ENCODE assay signal across 8 cellular contexts in the genomic region with DNA sequence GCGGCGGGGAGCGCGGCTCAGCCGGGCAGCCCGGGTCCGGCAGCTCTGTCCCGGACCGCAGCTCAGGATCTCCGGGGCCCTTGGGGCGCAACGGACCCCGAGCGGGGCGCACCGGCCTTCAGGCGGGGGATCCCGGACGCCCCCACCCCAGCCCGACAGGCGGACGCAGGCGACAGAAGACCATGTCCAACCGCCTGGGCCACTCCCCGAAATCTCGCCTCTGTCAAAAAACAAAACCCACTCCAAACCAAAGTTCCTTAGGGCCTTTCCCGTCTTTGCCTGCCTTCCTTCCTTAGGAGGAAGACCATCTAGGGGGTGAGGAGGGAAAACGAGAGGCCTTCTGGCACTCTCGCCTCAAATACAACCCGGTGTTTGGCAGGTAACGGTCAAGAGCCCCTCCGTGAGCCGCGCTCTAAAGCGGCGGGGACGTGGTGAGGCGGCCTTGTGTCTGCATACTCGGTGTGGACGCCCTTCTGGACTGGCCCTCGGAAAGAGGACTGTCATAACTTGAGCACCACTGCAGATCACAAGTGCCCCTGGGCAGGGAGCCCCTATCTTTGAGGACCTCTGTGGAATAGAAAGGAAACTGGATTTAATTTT. TPM values are rescaled to one million over a fixed set of nuclear protein-coding genes. Genes with fewer than 3 reads are reported as not detected.
DNase-seq lines count a peak whose midpoint lies in the region; ATAC-seq and TF ChIP-seq lines count a peak whose summit lies in the region.

No MANE protein-coding gene starts in this region.

- H3K9me3 Mint-ChIP-seq in activated CD8-positive, alpha-beta memory T cell treated with anti-CD3 and anti-CD28 coated beads, Interleukin-2, amount 10 ng/mL, durations not matched to agents 7 days and 5 days (ENCODE audit: low read depth) = no peaks in the 10 kb centered on the region
- H3K9me3 Mint-ChIP-seq in activated T-helper 2 cell treated with anti-CD3 and anti-CD28 coated beads, Interferon-gamma antibody, Interleukin-2, Interleukin-4, amounts not matched to agents 10 μg/mL and 5 μg/mL and 100 μg/mL, durations not matched to agents 14 hours and 24 hours and 36 hours = no peaks in the 10 kb centered on the region

- peak overlapping the region; percentile 95 for H3K27ac ChIP-seq in left ventricle myocardium inferior (replicated peaks)

- H3K4me3 Mint-ChIP-seq in activated CD8-positive, alpha-beta memory T cell treated with anti-CD3 and anti-CD28 coated beads, Interleukin-2, amount 10 ng/mL, durations not matched to agents 7 days and 5 days = peak overlapping the region; percentile 91
- peak overlapping the region; percentile 94 for H3K4me3 Mint-ChIP-seq in activated T-helper 2 cell treated with anti-CD3 and anti-CD28 coated beads, Interferon-gamma antibody, Interleukin-2, Interleukin-4, amounts not matched to agents 10 μg/mL and 5 μg/mL and 100 μg/mL, durations not matched to agents 14 hours and 24 hours and 36 hours (ENCODE audit: low read depth)

- H3K4me1 Mint-ChIP-seq in activated CD8-positive, alpha-beta memory T cell treated with anti-CD3 and anti-CD28 coated beads, Interleukin-2, amount 10 ng/mL, durations not matched to agents 7 days and 5 days = peaks cover 30% of the 10 kb centered on the region
- peaks cover 27% of the 10 kb centered on the region for H3K4me1 Mint-ChIP-seq in activated T-helper 2 cell treated with anti-CD3 and anti-CD28 coated beads, Interferon-gamma antibody, Interleukin-2, Interleukin-4, amounts not matched to agents 10 μg/mL and 5 μg/mL and 100 μg/mL, durations not matched to agents 14 hours and 24 hours and 36 hours (ENCODE audit: low read depth)

- H3K4me1 ChIP-seq in left ventricle myocardium inferior = peaks cover 48% of the 10 kb centered on the region

- H3K36me3 Mint-ChIP-seq in activated CD8-positive, alpha-beta memory T cell treated with anti-CD3 and anti-CD28 coated beads, Interleukin-2, amount 10 ng/mL, durations not matched to agents 7 days and 5 days = peaks cover 15% of the 10 kb centered on the region
- peaks cover 16% of the 10 kb centered on the region for H3K36me3 Mint-ChIP-seq in activated T-helper 2 cell treated with anti-CD3 and anti-CD28 coated beads, Interferon-gamma antibody, Interleukin-2, Interleukin-4, amounts not matched to agents 10 μg/mL and 5 μg/mL and 100 μg/mL, durations not matched to agents 14 hours and 24 hours and 36 hours (ENCODE audit: low read depth)

- intact Hi-C loops in activated T-helper 2 cell treated with anti-CD3 and anti-CD28 coated beads, Interferon-gamma antibody, Interleukin-2, Interleukin-4, amounts not matched to agents 10 μg/mL and 5 μg/mL and 100 μg/mL, durations not matched to agents 14 hours and 24 hours and 36 hours (cut with micrococcal nuclease) = loop anchor here (1.0 to 10.0 kb wide), 7 partner anchors 19 to 220 kb away; partner anchors contain the start of genes HSP90B1 and NFYB
- intact Hi-C loops in left ventricle myocardium inferior (cut with micrococcal nuclease) = loop anchor here (10.0 kb wide), 1 partner anchor 100 kb away; the partner anchor contains the start of gene TDG

- H3K27me3 ChIP-seq in left ventricle myocardium inferior (ENCODE audit: low read depth) = no peaks in the 10 kb centered on the region

- H3K4me3 ChIP-seq in left ventricle myocardium inferior (peak overlapping the region; percentile 94), retinal pigment epithelial cell (ENCODE audit: low read length) (peak overlapping the region; percentile 90)

- no peak for ATAC-seq in activated CD8-positive, alpha-beta memory T cell treated with anti-CD3 and anti-CD28 coated beads, Interleukin-2, amount 10 ng/mL, durations not matched to agents 7 days and 5 days
- ATAC-seq in HG03139 (IDR thresholded peaks at IDR 0.05; ENCODE audit: unreplicated experiment) (peak; percentile 2), GM21390 (IDR thresholded peaks at IDR 0.05; ENCODE audit: unreplicated experiment) (no peak)

- no peak for TF ChIP-seq CTCF in left ventricle myocardium inferior (IDR thresholded peaks at IDR 0.05; ENCODE audit: borderline replicate concordance)
- no peak for TF ChIP-seq CTCF in retinal pigment epithelial cell (conservative IDR thresholded peaks at IDR 0.05; ENCODE audit: low read depth, low read length)

- H3K27ac Mint-ChIP-seq in activated CD8-positive, alpha-beta memory T cell treated with anti-CD3 and anti-CD28 coated beads, Interleukin-2, amount 10 ng/mL, durations not matched to agents 7 days and 5 days = peak overlapping the region; percentile 74
- peak overlapping the region; percentile 79 for H3K27ac Mint-ChIP-seq in activated T-helper 2 cell treated with anti-CD3 and anti-CD28 coated beads, Interferon-gamma antibody, Interleukin-2, Interleukin-4, amounts not matched to agents 10 μg/mL and 5 μg/mL and 100 μg/mL, durations not matched to agents 14 hours and 24 hours and 36 hours

- no peaks in the 10 kb centered on the region for H3K9me3 ChIP-seq in left ventricle myocardium inferior (replicated peaks)

- DNase-seq in activated CD8-positive, alpha-beta memory T cell treated with anti-CD3 and anti-CD28 coated beads, Interleukin-2, amount 10 ng/mL, durations not matched to agents 7 days and 5 days = peak; percentile 43
- DNase-seq in activated CD8-positive, alpha-beta memory T cell treated with anti-CD3 and anti-CD28 coated beads, Interleukin-2, amount 50 U/mL, for 4 hours = no peak
- DNase-seq in activated T-helper 2 cell treated with anti-CD3 and anti-CD28 coated beads, Interferon-gamma antibody, Interleukin-2, Interleukin-4, amounts not matched to agents 10 μg/mL and 5 μg/mL and 100 μg/mL, durations not matched to agents 14 hours and 24 hours and 36 hours (ENCODE audit: low spot score) = no peak
- DNase-seq in left ventricle myocardium inferior (peak; percentile 27), retinal pigment epithelial cell (ENCODE audit: low read depth) (no peak), NCI-H1417 treated with DMSO at 0.1 percent for 48 hours (lab: John Stamatoyannopoulos, UW) (no peak)

- peaks cover 34% of the 10 kb centered on the region for H3K36me3 ChIP-seq in left ventricle myocardium inferior

- CTCF ChIA-PET in activated CD8-positive, alpha-beta memory T cell treated with anti-CD3 and anti-CD28 coated beads, Interleukin-2, amount 10 ng/mL, durations not matched to agents 7 days and 5 days (lab: Charles Lee) = interaction anchor here (1.2 to 1.8 kb wide), 5 partner anchors 8 to 44 kb away, joined by 3 to 10 read pairs (median 4); no protein-coding TSS in a partner anchor

- peaks cover 13% of the 10 kb centered on the region for H3K27me3 Mint-ChIP-seq in activated CD8-positive, alpha-beta memory T cell treated with anti-CD3 and anti-CD28 coated beads, Interleukin-2, amount 10 ng/mL, durations not matched to agents 7 days and 5 days
- H3K27me3 Mint-ChIP-seq in activated T-helper 2 cell treated with anti-CD3 and anti-CD28 coated beads, Interferon-gamma antibody, Interleukin-2, Interleukin-4, amounts not matched to agents 10 μg/mL and 5 μg/mL and 100 μg/mL, durations not matched to agents 14 hours and 24 hours and 36 hours (ENCODE audit: low read depth) = peaks cover 17% of the 10 kb centered on the region

RNA-seq across cellular contexts. Expression of gene HCFC2, which starts 0.6 kb away (rescaled TPM):
- total RNA-seq in activated CD8-positive, alpha-beta memory T cell treated with anti-CD3 and anti-CD28 coated beads, Interleukin-2, amount 10 ng/mL, durations not matched to agents 7 days and 5 days = 10 to 100 TPM; 12.7 to 15.2 TPM
- 8.7 and 9.1 TPM in 2 replicates for total RNA-seq in activated T-helper 2 cell treated with anti-CD3 and anti-CD28 coated beads, Interferon-gamma antibody, Interleukin-2, Interleukin-4, amounts not matched to agents 10 μg/mL and 5 μg/mL and 100 μg/mL, durations not matched to agents 14 hours and 24 hours and 36 hours
- 9.2 TPM for total RNA-seq in left ventricle myocardium inferior

RNA-seq across cellular contexts. Expression of gene GLT8D2, which starts 15.0 kb away (rescaled TPM):
- total RNA-seq in activated CD8-positive, alpha-beta memory T cell treated with anti-CD3 and anti-CD28 coated beads, Interleukin-2, amount 10 ng/mL, durations not matched to agents 7 days and 5 days = under 1 TPM; 0.40 to 0.41 TPM
- total RNA-seq in activated T-helper 2 cell treated with anti-CD3 and anti-CD28 coated beads, Interferon-gamma antibody, Interleukin-2, Interleukin-4, amounts not matched to agents 10 μg/mL and 5 μg/mL and 100 μg/mL, durations not matched to agents 14 hours and 24 hours and 36 hours = 0.11 TPM in 1 of 2 replicates, not detected in the other
- 11.7 TPM for total RNA-seq in left ventricle myocardium inferior

Comparison
In these comparisons a context has a peak if more than half of its experiments do, and no peak if none do; other contexts are left out.
1. DNase-seq: peak in activated CD8-positive, alpha-beta memory T cell treated with anti-CD3 and anti-CD28 coated beads, Interleukin-2, amount 10 ng/mL, durations not matched to agents 7 days and 5 days (single experiment) and left ventricle myocardium inferior (single experiment); none in activated CD8-positive, alpha-beta memory T cell treated with anti-CD3 and anti-CD28 coated beads, Interleukin-2, amount 50 U/mL, for 4 hours (single experiment), activated T-helper 2 cell treated with anti-CD3 and anti-CD28 coated beads, Interferon-gamma antibody, Interleukin-2, Interleukin-4, amounts not matched to agents 10 μg/mL and 5 μg/mL and 100 μg/mL, durations not matched to agents 14 hours and 24 hours and 36 hours (single experiment), retinal pigment epithelial cell (single experiment) and NCI-H1417 treated with DMSO at 0.1 percent for 48 hours (single experiment).